Comparison of ENCODE assay signal across 15 cellular contexts in the genomic region with DNA sequence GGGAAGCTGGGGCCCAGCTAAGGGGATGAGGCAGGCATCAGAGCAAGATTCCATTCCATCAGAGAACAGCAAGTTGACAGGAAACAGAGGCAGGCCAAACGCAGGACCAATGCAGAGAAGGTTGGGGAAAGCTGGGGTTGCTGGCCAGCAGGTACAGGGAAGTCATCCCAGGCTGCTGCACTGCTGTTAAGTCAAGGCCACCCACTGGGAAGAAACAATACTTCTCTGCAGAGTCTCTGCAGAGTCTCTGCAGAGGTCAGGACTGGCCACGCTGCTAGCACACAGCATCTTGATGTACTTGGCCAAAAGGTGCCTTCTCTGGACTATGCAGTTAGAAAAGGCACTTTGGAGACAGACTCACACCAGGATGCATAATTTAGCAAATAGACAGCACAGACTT.
DNase-seq lines count a peak whose midpoint lies in the region; ATAC-seq and TF ChIP-seq lines count a peak whose summit lies in the region.
"Had no signal": no experiment of that assay in that cellular context is flagged by ENCODE, and none has a peak within 500 bp of the region (broad histone marks: within the 10 kb centered on the region; RNA-seq: fewer than 3 reads in every experiment).

No MANE protein-coding gene starts in this region.

- H2BK12ac ChIP-seq in neuronal stem cell (ENCODE audit: low read length) (no peak overlapping the region), mesenchymal stem cell (ENCODE audit: low read length in 2 of 2) (no peak overlapping the region)

- H3K4me1 ChIP-seq in neuronal stem cell (ENCODE audit: control insufficient read depth in 2 of 2, insufficient read depth in 1 of 2, low read depth in 1 of 2, low read length in 2 of 2) (peaks cover 0 to 23% of the 10 kb centered on the region in 2 donors), mesenchymal stem cell (ENCODE audit: control insufficient read depth, insufficient read depth, low read depth, low read length) (peaks cover 5% of the 10 kb centered on the region)
- H3K4me1 ChIP-seq: BE2C, Caco-2 had no signal

- no peaks in the 10 kb centered on the region for H3K36me3 Mint-ChIP-seq in glutamatergic neuron (ENCODE audit: unreplicated experiment)

- H3K14ac ChIP-seq in neuronal stem cell (ENCODE audit: low read length) (no peak overlapping the region), mesenchymal stem cell (ENCODE audit: low read length in 2 of 2) (no peak overlapping the region)

- no peak overlapping the region for H2AFZ ChIP-seq in neuronal stem cell (ENCODE audit: low read length)
- H2AFZ ChIP-seq in mesenchymal stem cell (ENCODE audit: low read depth, low read length): no peak overlapping the region

- no peak for TF ChIP-seq CTCF in glutamatergic neuron (IDR thresholded peaks at IDR 0.05; ENCODE audit: partially characterized antibody, unreplicated experiment)

- H3K27me3 ChIP-seq in H7 (ENCODE audit: control insufficient read depth, insufficient read depth, low read length): no peaks in the 10 kb centered on the region
- peaks cover 0 to 2% (median 0%) of the 10 kb centered on the region in 3 experiments for H3K27me3 ChIP-seq in neuronal stem cell (ENCODE audit: control insufficient read depth in 3 of 3, insufficient read depth in 3 of 3, low read depth in 1 of 3, low read length in 3 of 3)
- H3K27me3 ChIP-seq in mesenchymal stem cell (ENCODE audit: control insufficient read depth in 1 of 2, insufficient read depth in 1 of 2, low read length in 2 of 2): peaks cover 0 to 10% of the 10 kb centered on the region in 2 experiments
- H3K27me3 ChIP-seq: BE2C had no signal

- H3K9me3 ChIP-seq in neuronal stem cell (replicated peaks in 1 of 2; ENCODE audit: control insufficient read depth in 2 of 2, insufficient read depth in 1 of 2, low read depth in 1 of 2, low read length in 2 of 2): no peaks in the 10 kb centered on the region
- H3K9me3 ChIP-seq in mesenchymal stem cell (ENCODE audit: control insufficient read depth, low read length): no peaks in the 10 kb centered on the region
- H3K9me3 ChIP-seq: BE2C, Caco-2 had no signal

- peaks cover 19% of the 10 kb centered on the region for H3K27me3 Mint-ChIP-seq in glutamatergic neuron (ENCODE audit: unreplicated experiment)
- H3K27me3 Mint-ChIP-seq in stimulated activated naive CD8-positive, alpha-beta T cell treated with anti-CD3 and anti-CD28 coated beads, Interleukin-15, amount 100 ng/mL, for 72 hours: peaks cover 6% of the 10 kb centered on the region

- H3K27ac Mint-ChIP-seq in glutamatergic neuron (ENCODE audit: unreplicated experiment): peak overlapping the region; percentile 81
- no peak overlapping the region for H3K27ac Mint-ChIP-seq in stimulated activated naive CD8-positive, alpha-beta T cell treated with anti-CD3 and anti-CD28 coated beads, Interleukin-15, amount 100 ng/mL, for 72 hours
- H3K27ac Mint-ChIP-seq: CD4-positive, alpha-beta T cell had no signal

- no peak overlapping the region for H3K4me3 Mint-ChIP-seq in glutamatergic neuron (ENCODE audit: unreplicated experiment)
- H3K4me3 Mint-ChIP-seq in stimulated activated naive CD8-positive, alpha-beta T cell treated with anti-CD3 and anti-CD28 coated beads, Interleukin-15, amount 100 ng/mL, for 72 hours: no peak overlapping the region
- H3K4me3 Mint-ChIP-seq: CD4-positive, alpha-beta T cell had no signal

- no peak for ATAC-seq in stimulated activated naive CD8-positive, alpha-beta T cell treated with anti-CD3 and anti-CD28 coated beads, Interleukin-15, amount 100 ng/mL, for 72 hours
- no peak for ATAC-seq in HG02870 (IDR thresholded peaks at IDR 0.05; ENCODE audit: unreplicated experiment)
- ATAC-seq: K562 had no signal

- H3K4me3 ChIP-seq in H7 (ENCODE audit: insufficient read depth, low read depth, low read length) (no peak overlapping the region), neuronal stem cell (ENCODE audit: low read length in 2 of 2) (no peak overlapping the region), mesenchymal stem cell (ENCODE audit: insufficient read depth in 1 of 2, low read depth in 1 of 2, low read length in 2 of 2) (no peak overlapping the region)
- H3K4me3 ChIP-seq: K562 had no signal

- no peak overlapping the region for H2BK120ac ChIP-seq in neuronal stem cell (ENCODE audit: low read depth, low read length)
- H2BK120ac ChIP-seq in mesenchymal stem cell (ENCODE audit: low read depth, low read length): no peak overlapping the region

- peak overlapping the region; percentile 53 for H2AK5ac ChIP-seq in neuronal stem cell (ENCODE audit: low read depth, low read length)
- H2AK5ac ChIP-seq in mesenchymal stem cell (ENCODE audit: low read length, severe bottlenecking): no peak overlapping the region

- WGBS in neuronal stem cell (ENCODE audit: extremely low coverage in 2 of 2, insufficient read length in 2 of 2, insufficient replicate concordance in 1 of 2), 2 donors: no CpG with 5 or more reads among the region's 2 CpGs
- WGBS in mesenchymal stem cell: 50% methylated on average over 2 of the region's 2 CpGs

- H4K91ac ChIP-seq in neuronal stem cell (ENCODE audit: low read depth, low read length, poor library complexity) (no peak overlapping the region), mesenchymal stem cell (ENCODE audit: low read length) (no peak overlapping the region)

- H2BK5ac ChIP-seq in neuronal stem cell (ENCODE audit: low read length): no peak overlapping the region
- H2BK5ac ChIP-seq in mesenchymal stem cell (ENCODE audit: low read depth, low read length, poor library complexity, severe bottlenecking): no peak overlapping the region

- H3K4me2 ChIP-seq in neuronal stem cell (ENCODE audit: insufficient read depth, low read length, poor library complexity, severe bottlenecking) (no peak overlapping the region), mesenchymal stem cell (ENCODE audit: low read length, poor library complexity, severe bottlenecking) (no peak overlapping the region)

- H4K8ac ChIP-seq in neuronal stem cell (ENCODE audit: low read depth, low read length): no peak overlapping the region
- no peak overlapping the region for H4K8ac ChIP-seq in mesenchymal stem cell (ENCODE audit: low read length)

- H2BK15ac ChIP-seq in neuronal stem cell (ENCODE audit: low read length) (peak overlapping the region; percentile 9), mesenchymal stem cell (ENCODE audit: low read depth, poor library complexity, severe bottlenecking) (no peak overlapping the region)

- H3K9ac ChIP-seq in neuronal stem cell (ENCODE audit: low read depth, low read length, poor library complexity): no peak overlapping the region
- H3K9ac ChIP-seq in mesenchymal stem cell (ENCODE audit: low read length): no peak overlapping the region

- no peak overlapping the region for H3K18ac ChIP-seq in neuronal stem cell (ENCODE audit: low read length)
- no peak overlapping the region for H3K18ac ChIP-seq in mesenchymal stem cell (ENCODE audit: low read depth in 1 of 2, low read length in 2 of 2)

- no peaks in the 10 kb centered on the region for H3K79me1 ChIP-seq in neuronal stem cell (ENCODE audit: low read depth, low read length)
- H3K79me1 ChIP-seq in mesenchymal stem cell (replicated peaks; ENCODE audit: low read length, poor library complexity, severe bottlenecking): no peaks in the 10 kb centered on the region

- no peak overlapping the region for H3K27ac ChIP-seq in neuronal stem cell (replicated peaks; ENCODE audit: low read length)
- no peak overlapping the region for H3K27ac ChIP-seq in mesenchymal stem cell (ENCODE audit: low read length, poor library complexity, severe bottlenecking)

- H3K4me1 Mint-ChIP-seq in glutamatergic neuron (ENCODE audit: low read depth, unreplicated experiment): peaks cover 60% of the 10 kb centered on the region
- peaks cover 4% of the 10 kb centered on the region for H3K4me1 Mint-ChIP-seq in stimulated activated naive CD8-positive, alpha-beta T cell treated with anti-CD3 and anti-CD28 coated beads, Interleukin-15, amount 100 ng/mL, for 72 hours

- H3K23ac ChIP-seq in neuronal stem cell (ENCODE audit: low read depth, low read length, poor library complexity): no peak overlapping the region
- H3K23ac ChIP-seq in mesenchymal stem cell (ENCODE audit: low read length in 2 of 2): no peak overlapping the region

- peaks cover 17% of the 10 kb centered on the region for H3K9me3 Mint-ChIP-seq in glutamatergic neuron (ENCODE audit: unreplicated experiment)
- no peaks in the 10 kb centered on the region for H3K9me3 Mint-ChIP-seq in stimulated activated naive CD8-positive, alpha-beta T cell treated with anti-CD3 and anti-CD28 coated beads, Interleukin-15, amount 100 ng/mL, for 72 hours
- H3K9me3 Mint-ChIP-seq: CD4-positive, alpha-beta T cell had no signal

- no peak overlapping the region for H3K4ac ChIP-seq in neuronal stem cell (ENCODE audit: low read length)
- no peak overlapping the region for H3K4ac ChIP-seq in mesenchymal stem cell (ENCODE audit: low read depth in 1 of 2, low read length in 2 of 2)

- DNase-seq in H7 (peak; percentile 52), NCI-H69 (lab: John Stamatoyannopoulos, UW) (peak; percentile 63), glutamatergic neuron (no peak), neuronal stem cell (ENCODE audit: low spot score) (no peak), mesenchymal stem cell (no peak)
- no peak for DNase-seq in stimulated activated naive CD8-positive, alpha-beta T cell treated with anti-CD3 and anti-CD28 coated beads, Interleukin-15, amount 100 ng/mL, for 72 hours
- DNase-seq: ACHN; BE2C; Caco-2; CD4-positive, alpha-beta T cell; GF-D8; HCEC 1CT; IMR-90 had no signal

- H3K36me3 ChIP-seq in H7 (replicated peaks; ENCODE audit: control insufficient read depth, insufficient read depth, low read length) (no peaks in the 10 kb centered on the region), neuronal stem cell (replicated peaks in 1 of 2; ENCODE audit: control insufficient read depth in 2 of 2, insufficient read depth in 2 of 2, low read length in 2 of 2) (peaks cover 0 to 2% of the 10 kb centered on the region in 2 donors), mesenchymal stem cell (ENCODE audit: control insufficient read depth in 1 of 2, insufficient read depth in 2 of 2, low read depth in 1 of 2, low read length in 2 of 2) (no peaks in the 10 kb centered on the region)
- H3K36me3 ChIP-seq: BE2C had no signal

Comparison
In these comparisons a context has a peak if more than half of its experiments do, and no peak if none do; other contexts are left out.
1. DNase-seq: peak in H7 (single experiment) and NCI-H69 (single experiment); none in glutamatergic neuron (single experiment), neuronal stem cell (single experiment), stimulated activated naive CD8-positive, alpha-beta T cell treated with anti-CD3 and anti-CD28 coated beads, Interleukin-15, amount 100 ng/mL, for 72 hours (0 of 2) and mesenchymal stem cell (single experiment).